Comparison of ENCODE assay signal across 1 cellular context in genomic region chr7:38178004-38178694, GRCh38.
A peak's percentile ranks its signal among the peaks of the same experiment; 100 is the strongest.
TF ChIP-seq lines count a peak whose summit lies in the region.

Gene STARD3NL, plus strand, starts transcription at chr7:38178245. Its CDS starts 29,260 bp downstream, at chr7:38207505.

TF ChIP-seq in H1, 55 proteins besides CTCF, POLR2A, EP300 and RAD21 (continued from another document):
- TF ChIP-seq, protein P1, sequence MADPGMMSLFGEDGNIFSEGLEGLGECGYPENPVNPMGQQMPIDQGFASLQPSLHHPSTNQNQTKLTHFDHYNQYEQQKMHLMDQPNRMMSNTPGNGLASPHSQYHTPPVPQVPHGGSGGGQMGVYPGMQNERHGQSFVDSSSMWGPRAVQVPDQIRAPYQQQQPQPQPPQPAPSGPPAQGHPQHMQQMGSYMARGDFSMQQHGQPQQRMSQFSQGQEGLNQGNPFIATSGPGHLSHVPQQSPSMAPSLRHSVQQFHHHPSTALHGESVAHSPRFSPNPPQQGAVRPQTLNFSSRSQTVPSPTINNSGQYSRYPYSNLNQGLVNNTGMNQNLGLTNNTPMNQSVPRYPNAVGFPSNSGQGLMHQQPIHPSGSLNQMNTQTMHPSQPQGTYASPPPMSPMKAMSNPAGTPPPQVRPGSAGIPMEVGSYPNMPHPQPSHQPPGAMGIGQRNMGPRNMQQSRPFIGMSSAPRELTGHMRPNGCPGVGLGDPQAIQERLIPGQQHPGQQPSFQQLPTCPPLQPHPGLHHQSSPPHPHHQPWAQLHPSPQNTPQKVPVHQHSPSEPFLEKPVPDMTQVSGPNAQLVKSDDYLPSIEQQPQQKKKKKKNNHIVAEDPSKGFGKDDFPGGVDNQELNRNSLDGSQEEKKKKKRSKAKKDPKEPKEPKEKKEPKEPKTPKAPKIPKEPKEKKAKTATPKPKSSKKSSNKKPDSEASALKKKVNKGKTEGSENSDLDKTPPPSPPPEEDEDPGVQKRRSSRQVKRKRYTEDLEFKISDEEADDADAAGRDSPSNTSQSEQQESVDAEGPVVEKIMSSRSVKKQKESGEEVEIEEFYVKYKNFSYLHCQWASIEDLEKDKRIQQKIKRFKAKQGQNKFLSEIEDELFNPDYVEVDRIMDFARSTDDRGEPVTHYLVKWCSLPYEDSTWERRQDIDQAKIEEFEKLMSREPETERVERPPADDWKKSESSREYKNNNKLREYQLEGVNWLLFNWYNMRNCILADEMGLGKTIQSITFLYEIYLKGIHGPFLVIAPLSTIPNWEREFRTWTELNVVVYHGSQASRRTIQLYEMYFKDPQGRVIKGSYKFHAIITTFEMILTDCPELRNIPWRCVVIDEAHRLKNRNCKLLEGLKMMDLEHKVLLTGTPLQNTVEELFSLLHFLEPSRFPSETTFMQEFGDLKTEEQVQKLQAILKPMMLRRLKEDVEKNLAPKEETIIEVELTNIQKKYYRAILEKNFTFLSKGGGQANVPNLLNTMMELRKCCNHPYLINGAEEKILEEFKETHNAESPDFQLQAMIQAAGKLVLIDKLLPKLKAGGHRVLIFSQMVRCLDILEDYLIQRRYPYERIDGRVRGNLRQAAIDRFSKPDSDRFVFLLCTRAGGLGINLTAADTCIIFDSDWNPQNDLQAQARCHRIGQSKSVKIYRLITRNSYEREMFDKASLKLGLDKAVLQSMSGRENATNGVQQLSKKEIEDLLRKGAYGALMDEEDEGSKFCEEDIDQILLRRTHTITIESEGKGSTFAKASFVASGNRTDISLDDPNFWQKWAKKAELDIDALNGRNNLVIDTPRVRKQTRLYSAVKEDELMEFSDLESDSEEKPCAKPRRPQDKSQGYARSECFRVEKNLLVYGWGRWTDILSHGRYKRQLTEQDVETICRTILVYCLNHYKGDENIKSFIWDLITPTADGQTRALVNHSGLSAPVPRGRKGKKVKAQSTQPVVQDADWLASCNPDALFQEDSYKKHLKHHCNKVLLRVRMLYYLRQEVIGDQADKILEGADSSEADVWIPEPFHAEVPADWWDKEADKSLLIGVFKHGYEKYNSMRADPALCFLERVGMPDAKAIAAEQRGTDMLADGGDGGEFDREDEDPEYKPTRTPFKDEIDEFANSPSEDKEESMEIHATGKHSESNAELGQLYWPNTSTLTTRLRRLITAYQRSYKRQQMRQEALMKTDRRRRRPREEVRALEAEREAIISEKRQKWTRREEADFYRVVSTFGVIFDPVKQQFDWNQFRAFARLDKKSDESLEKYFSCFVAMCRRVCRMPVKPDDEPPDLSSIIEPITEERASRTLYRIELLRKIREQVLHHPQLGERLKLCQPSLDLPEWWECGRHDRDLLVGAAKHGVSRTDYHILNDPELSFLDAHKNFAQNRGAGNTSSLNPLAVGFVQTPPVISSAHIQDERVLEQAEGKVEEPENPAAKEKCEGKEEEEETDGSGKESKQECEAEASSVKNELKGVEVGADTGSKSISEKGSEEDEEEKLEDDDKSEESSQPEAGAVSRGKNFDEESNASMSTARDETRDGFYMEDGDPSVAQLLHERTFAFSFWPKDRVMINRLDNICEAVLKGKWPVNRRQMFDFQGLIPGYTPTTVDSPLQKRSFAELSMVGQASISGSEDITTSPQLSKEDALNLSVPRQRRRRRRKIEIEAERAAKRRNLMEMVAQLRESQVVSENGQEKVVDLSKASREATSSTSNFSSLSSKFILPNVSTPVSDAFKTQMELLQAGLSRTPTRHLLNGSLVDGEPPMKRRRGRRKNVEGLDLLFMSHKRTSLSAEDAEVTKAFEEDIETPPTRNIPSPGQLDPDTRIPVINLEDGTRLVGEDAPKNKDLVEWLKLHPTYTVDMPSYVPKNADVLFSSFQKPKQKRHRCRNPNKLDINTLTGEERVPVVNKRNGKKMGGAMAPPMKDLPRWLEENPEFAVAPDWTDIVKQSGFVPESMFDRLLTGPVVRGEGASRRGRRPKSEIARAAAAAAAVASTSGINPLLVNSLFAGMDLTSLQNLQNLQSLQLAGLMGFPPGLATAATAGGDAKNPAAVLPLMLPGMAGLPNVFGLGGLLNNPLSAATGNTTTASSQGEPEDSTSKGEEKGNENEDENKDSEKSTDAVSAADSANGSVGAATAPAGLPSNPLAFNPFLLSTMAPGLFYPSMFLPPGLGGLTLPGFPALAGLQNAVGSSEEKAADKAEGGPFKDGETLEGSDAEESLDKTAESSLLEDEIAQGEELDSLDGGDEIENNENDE (IDR thresholded peaks at IDR 0.05; ENCODE audit: insufficient replicate concordance, low read length), result no peak
- peak; percentile 78 for TF ChIP-seq KDM4A (IDR thresholded peaks at IDR 0.05; ENCODE audit: low read depth, low read length, severe bottlenecking)
- TF ChIP-seq CTBP2 (IDR thresholded peaks at IDR 0.05; ENCODE audit: borderline replicate concordance, insufficient read depth, insufficient read length, low read length), result no peak
- TF ChIP-seq GABPA (IDR thresholded peaks at IDR 0.05; ENCODE audit: borderline replicate concordance, insufficient read depth, low read length), result no peak
- peak; percentile 96 for TF ChIP-seq KDM1A (IDR thresholded peaks at IDR 0.05; ENCODE audit: borderline replicate concordance, low read length)
- no peak for TF ChIP-seq NANOG (IDR thresholded peaks at IDR 0.05; ENCODE audit: insufficient read depth, low read depth, low read length, poor library complexity, severe bottlenecking)
- TF ChIP-seq, protein P2, sequence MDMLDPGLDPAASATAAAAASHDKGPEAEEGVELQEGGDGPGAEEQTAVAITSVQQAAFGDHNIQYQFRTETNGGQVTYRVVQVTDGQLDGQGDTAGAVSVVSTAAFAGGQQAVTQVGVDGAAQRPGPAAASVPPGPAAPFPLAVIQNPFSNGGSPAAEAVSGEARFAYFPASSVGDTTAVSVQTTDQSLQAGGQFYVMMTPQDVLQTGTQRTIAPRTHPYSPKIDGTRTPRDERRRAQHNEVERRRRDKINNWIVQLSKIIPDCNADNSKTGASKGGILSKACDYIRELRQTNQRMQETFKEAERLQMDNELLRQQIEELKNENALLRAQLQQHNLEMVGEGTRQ (IDR thresholded peaks at IDR 0.05; ENCODE audit: low read length), result no peak
- no peak for TF ChIP-seq RXRA (IDR thresholded peaks at IDR 0.05; ENCODE audit: insufficient read depth, low read depth, low read length)
- TF ChIP-seq, protein P3, sequence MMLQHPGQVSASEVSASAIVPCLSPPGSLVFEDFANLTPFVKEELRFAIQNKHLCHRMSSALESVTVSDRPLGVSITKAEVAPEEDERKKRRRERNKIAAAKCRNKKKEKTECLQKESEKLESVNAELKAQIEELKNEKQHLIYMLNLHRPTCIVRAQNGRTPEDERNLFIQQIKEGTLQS (IDR thresholded peaks at IDR 0.05; ENCODE audit: insufficient read depth, low read depth, low read length), result no peak
- TF ChIP-seq ASH2L (IDR thresholded peaks at IDR 0.05; ENCODE audit: low read length), result peak; percentile 78
- TF ChIP-seq PHF8 (conservative IDR thresholded peaks at IDR 0.05; ENCODE audit: low read depth, low read length), result peak; percentile 54
- TF ChIP-seq CHD2 (IDR thresholded peaks at IDR 0.05; ENCODE audit: low read length), result peak; percentile 89
- TF ChIP-seq CBX8 (IDR thresholded peaks at IDR 0.05; ENCODE audit: borderline replicate concordance, low read depth, low read length), result no peak
- TF ChIP-seq, protein P4, sequence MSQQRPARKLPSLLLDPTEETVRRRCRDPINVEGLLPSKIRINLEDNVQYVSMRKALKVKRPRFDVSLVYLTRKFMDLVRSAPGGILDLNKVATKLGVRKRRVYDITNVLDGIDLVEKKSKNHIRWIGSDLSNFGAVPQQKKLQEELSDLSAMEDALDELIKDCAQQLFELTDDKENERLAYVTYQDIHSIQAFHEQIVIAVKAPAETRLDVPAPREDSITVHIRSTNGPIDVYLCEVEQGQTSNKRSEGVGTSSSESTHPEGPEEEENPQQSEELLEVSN (IDR thresholded peaks at IDR 0.05), result peak; percentile 98
- TF ChIP-seq TBP (IDR thresholded peaks at IDR 0.05; ENCODE audit: low read depth, low read length), result peak; percentile 85
- TF ChIP-seq HDAC6 (IDR thresholded peaks at IDR 0.05; ENCODE audit: low read depth, low read length), result no peak
